Comparison of ENCODE assay signal across 13 cellular contexts in the genomic region with DNA sequence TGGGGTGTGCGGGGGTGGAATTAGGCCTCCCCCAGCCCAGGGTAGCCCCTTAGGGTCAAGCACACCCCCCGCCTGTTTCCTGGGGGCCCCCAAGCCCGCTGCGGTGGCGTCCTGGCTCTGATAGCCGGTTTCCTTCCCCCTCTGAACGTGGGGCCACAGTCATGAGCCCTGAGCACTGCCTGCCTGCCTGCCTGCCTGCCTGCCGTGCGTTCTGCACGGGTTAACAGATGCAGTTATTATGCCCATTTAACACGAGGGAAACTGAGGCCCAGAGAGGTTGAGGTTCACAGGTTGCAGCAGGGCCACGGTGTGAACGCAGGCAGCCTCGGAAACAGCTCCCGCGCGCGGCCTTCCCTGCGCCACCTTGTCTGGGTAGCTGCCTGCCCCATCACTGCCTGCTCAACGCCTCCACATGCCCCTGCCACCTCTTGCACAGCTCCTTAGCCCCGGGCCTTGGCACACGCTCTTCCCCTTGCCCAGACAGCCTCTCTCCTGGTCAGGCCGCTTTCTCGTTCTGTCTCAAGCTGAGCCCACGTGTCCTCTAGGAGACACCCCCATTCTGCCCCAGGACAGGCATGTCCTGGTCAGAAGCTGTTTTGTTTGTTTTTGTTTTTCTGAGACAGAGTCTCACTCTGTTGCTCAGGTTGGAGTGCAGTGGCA. TPM values are rescaled to one million over a fixed set of nuclear protein-coding genes. Genes with fewer than 3 reads are reported as not detected.
DNase-seq lines count a peak whose midpoint lies in the region; FAIRE-seq and TF ChIP-seq lines count a peak whose summit lies in the region.
"Had no signal": no experiment of that assay in that cellular context is flagged by ENCODE, and none has a peak within 500 bp of the region (broad histone marks: within the 10 kb centered on the region; RNA-seq: fewer than 3 reads in every experiment).

No MANE protein-coding gene starts in this region.

- peak overlapping the region; percentile 52 for H3K9ac ChIP-seq in keratinocyte (ENCODE audit: control insufficient read depth, extremely low read depth, insufficient read depth, low read length)
- H3K9ac ChIP-seq in colonic mucosa (ENCODE audit: low read depth in 2 of 2, low read length in 2 of 2) = peak overlapping the region in 1 of 2 donors; percentile 35

- peak overlapping the region; percentile 76 for H2AFZ ChIP-seq in keratinocyte (ENCODE audit: control insufficient read depth, low read length)

- no peaks in the 10 kb centered on the region for H3K9me3 Mint-ChIP-seq in activated naive CD4-positive, alpha-beta T cell treated with anti-CD3 and anti-CD28 coated beads, Interleukin-2, amount 10 ng/mL, durations not matched to agents 7 days and 5 days
- H3K9me3 Mint-ChIP-seq in activated naive CD8-positive, alpha-beta T cell (ENCODE audit: low read depth) = no peaks in the 10 kb centered on the region
- H3K9me3 Mint-ChIP-seq in type B pancreatic cell = no peaks in the 10 kb centered on the region

- peaks cover 31% of the 10 kb centered on the region for H3K4me1 Mint-ChIP-seq in activated naive CD4-positive, alpha-beta T cell treated with anti-CD3 and anti-CD28 coated beads, Interleukin-2, amount 10 ng/mL, durations not matched to agents 7 days and 5 days
- H3K4me1 Mint-ChIP-seq in activated naive CD8-positive, alpha-beta T cell (ENCODE audit: low read depth) = peaks cover 17% of the 10 kb centered on the region
- peaks cover 13% of the 10 kb centered on the region for H3K4me1 Mint-ChIP-seq in type B pancreatic cell (ENCODE audit: unreplicated experiment)

- H3K4me3 ChIP-seq in keratinocyte (ENCODE audit: control insufficient read depth in 2 of 3, extremely low read depth in 1 of 3, insufficient read depth in 2 of 3, low read depth in 1 of 3, low read length in 3 of 3) = no peak overlapping the region
- no peak overlapping the region for H3K4me3 ChIP-seq in colonic mucosa
- H3K4me3 ChIP-seq: lung had no signal

- CTCF ChIA-PET in activated naive CD4-positive, alpha-beta T cell treated with anti-CD3 and anti-CD28 coated beads, Interleukin-2, amount 10 ng/mL, durations not matched to agents 7 days and 5 days (lab: Charles Lee) = no interaction called here

- H3K27ac Mint-ChIP-seq in activated naive CD4-positive, alpha-beta T cell treated with anti-CD3 and anti-CD28 coated beads, Interleukin-2, amount 10 ng/mL, durations not matched to agents 7 days and 5 days = peak overlapping the region; percentile 43
- H3K27ac Mint-ChIP-seq in activated naive CD8-positive, alpha-beta T cell = peak overlapping the region; percentile 16
- H3K27ac Mint-ChIP-seq in type B pancreatic cell = peak overlapping the region; percentile 24

- FAIRE-seq in keratinocyte (lab: Jason Lieb, UNC) = no peak
- FAIRE-seq: GM19239 had no signal

- H3K36me3 ChIP-seq in keratinocyte (ENCODE audit: control insufficient read depth in 2 of 2, extremely low read depth in 1 of 2, insufficient read depth in 2 of 2, low read length in 2 of 2) (no peaks in the 10 kb centered on the region), colonic mucosa (no peaks in the 10 kb centered on the region)

- no peak overlapping the region for H3K27ac ChIP-seq in keratinocyte (ENCODE audit: control insufficient read depth, insufficient read depth, low read length)
- H3K27ac ChIP-seq in colonic mucosa = no peak overlapping the region
- H3K27ac ChIP-seq: cardiac muscle cell had no signal

- DNase-seq in activated naive CD4-positive, alpha-beta T cell treated with anti-CD3 and anti-CD28 coated beads, Interleukin-2, amount 10 ng/mL, durations not matched to agents 7 days and 5 days = no peak
- no peak for DNase-seq in activated naive CD4-positive, alpha-beta T cell (lab: John Stamatoyannopoulos, UW)
- DNase-seq in keratinocyte (ENCODE audit: low read depth, low spot score) (no peak), type B pancreatic cell (ENCODE audit: extremely low spot score, unreplicated experiment) (no peak), 8988T (no peak), ureter (ENCODE audit: low spot score) (no peak), colonic mucosa (no peak)
- DNase-seq: activated CD4-positive, alpha-beta T cell treated with anti-CD3 and anti-CD28 coated beads, Interleukin-2, amount 50 U/mL, for 1 hour; NCI-H2029 had no signal

- H3K9me3 ChIP-seq in keratinocyte (ENCODE audit: control insufficient read depth, low read depth, low read length) (no peaks in the 10 kb centered on the region), colonic mucosa (no peaks in the 10 kb centered on the region)

- TF ChIP-seq CTCF in keratinocyte (optimal IDR thresholded peaks at IDR 0.05 in 1 of 3, IDR thresholded peaks at IDR 0.05 in 1 of 3, conservative IDR thresholded peaks at IDR 0.05 in 1 of 3; ENCODE audit: extremely low read depth in 1 of 3, insufficient read depth in 2 of 3, low read length in 3 of 3) (peak in 1 of 3 experiments; percentile 15), type B pancreatic cell (conservative IDR thresholded peaks at IDR 0.05) (no peak), colonic mucosa (IDR thresholded peaks at IDR 0.05) (no peak)

- H3K4me2 ChIP-seq in keratinocyte (ENCODE audit: control insufficient read depth, extremely low read depth, insufficient read depth, low read depth, low read length) = peak overlapping the region; percentile 56

- H3K79me2 ChIP-seq in keratinocyte (ENCODE audit: control insufficient read depth, insufficient read depth, low read length) = no peaks in the 10 kb centered on the region

- dilution Hi-C loops in keratinocyte (cut with MboI; ENCODE audit: extremely low pct_ligation_motif_present, low sequenced_read_pairs) = no loop called here

- no peaks in the 10 kb centered on the region for H3K36me3 Mint-ChIP-seq in activated naive CD4-positive, alpha-beta T cell treated with anti-CD3 and anti-CD28 coated beads, Interleukin-2, amount 10 ng/mL, durations not matched to agents 7 days and 5 days
- H3K36me3 Mint-ChIP-seq in activated naive CD8-positive, alpha-beta T cell = no peaks in the 10 kb centered on the region
- no peaks in the 10 kb centered on the region for H3K36me3 Mint-ChIP-seq in type B pancreatic cell

- H4K20me1 ChIP-seq in keratinocyte (ENCODE audit: control insufficient read depth, extremely low read depth, insufficient read depth, low read length) = no peaks in the 10 kb centered on the region

- H3K9me1 ChIP-seq in keratinocyte (ENCODE audit: control insufficient read depth, extremely low read depth, insufficient read depth, low read length) = no peaks in the 10 kb centered on the region

- H3K4me1 ChIP-seq in keratinocyte (ENCODE audit: control insufficient read depth, extremely low read depth, insufficient read depth, low read length) = peaks cover 29% of the 10 kb centered on the region
- peaks cover 5% of the 10 kb centered on the region for H3K4me1 ChIP-seq in colonic mucosa

- peak overlapping the region; percentile 55 for H3K4me3 Mint-ChIP-seq in activated naive CD4-positive, alpha-beta T cell treated with anti-CD3 and anti-CD28 coated beads, Interleukin-2, amount 10 ng/mL, durations not matched to agents 7 days and 5 days
- peak overlapping the region; percentile 76 for H3K4me3 Mint-ChIP-seq in activated naive CD8-positive, alpha-beta T cell
- peak overlapping the region; percentile 81 for H3K4me3 Mint-ChIP-seq in type B pancreatic cell

- intact Hi-C loops in colonic mucosa (cut with DNase I) = no loop called here

- peaks cover 5% of the 10 kb centered on the region for H3K27me3 ChIP-seq in keratinocyte (ENCODE audit: control insufficient read depth, extremely low read depth, insufficient read depth, low read length)
- H3K27me3 ChIP-seq in colonic mucosa = peaks cover 10% of the 10 kb centered on the region
- H3K27me3 ChIP-seq: cardiac muscle cell had no signal

- H3K27me3 Mint-ChIP-seq in activated naive CD4-positive, alpha-beta T cell treated with anti-CD3 and anti-CD28 coated beads, Interleukin-2, amount 10 ng/mL, durations not matched to agents 7 days and 5 days = peaks cover 22% of the 10 kb centered on the region
- H3K27me3 Mint-ChIP-seq in activated naive CD8-positive, alpha-beta T cell = no peaks in the 10 kb centered on the region
- no peaks in the 10 kb centered on the region for H3K27me3 Mint-ChIP-seq in type B pancreatic cell

RNA-seq across cellular contexts. Expression of gene GAMT, which starts 1.2 kb away (rescaled TPM):
- polyA plus RNA-seq in keratinocyte = 5.7 to 15.6 TPM (median 7.6 TPM) in 3 replicates
- polyA plus RNA-seq in keratinocyte (2011; ENCODE audit: low read depth) = 2.3 TPM
- polyA plus RNA-seq in keratinocyte (2011; cell fraction: cytosol; rRNA removed) = 5.4 and 11.0 TPM in 2 replicates
- polyA plus RNA-seq in keratinocyte (2011; cell fraction: nucleus; rRNA removed) = 2.8 and 4.4 TPM in 2 replicates
- 7.6 and 8.1 TPM in 2 replicates for polyA plus RNA-seq in keratinocyte (2012; ENCODE audit: low replicate concordance)
- 3.4 to 8.3 TPM (median 7.1 TPM) in 3 replicates for polyA minus RNA-seq in keratinocyte
- polyA minus RNA-seq in keratinocyte (2011; cell fraction: cytosol; rRNA and poly(A)+ RNA removed) = 12.1 TPM
- 1.3 and 1.5 TPM in 2 replicates for polyA minus RNA-seq in keratinocyte (2011; cell fraction: nucleus; rRNA and poly(A)+ RNA removed)
- 33.7 and 37.9 TPM in 2 replicates for total RNA-seq in type B pancreatic cell (ENCODE audit: low replicate concordance)
- total RNA-seq in ureter = 9.3 TPM
- total RNA-seq in colonic mucosa = 1 to 10 TPM; 3.3 to 3.7 TPM

RNA-seq across cellular contexts. Expression of gene DAZAP1, which starts 4.8 kb away (rescaled TPM):
- polyA plus RNA-seq in keratinocyte = 56.4 to 99.2 TPM (median 71.6 TPM) in 3 replicates
- 75.7 TPM for polyA plus RNA-seq in keratinocyte (2011; ENCODE audit: low read depth)
- polyA plus RNA-seq in keratinocyte (2011; cell fraction: cytosol; rRNA removed) = 33.6 and 50.2 TPM in 2 replicates
- polyA plus RNA-seq in keratinocyte (2011; cell fraction: nucleus; rRNA removed) = 72.0 and 80.3 TPM in 2 replicates
- polyA plus RNA-seq in keratinocyte (2012; ENCODE audit: low replicate concordance) = 35.2 and 91.1 TPM in 2 replicates
- 24.9 to 70.2 TPM (median 27.3 TPM) in 3 replicates for polyA minus RNA-seq in keratinocyte
- 40.5 TPM for polyA minus RNA-seq in keratinocyte (2011; cell fraction: cytosol; rRNA and poly(A)+ RNA removed)
- polyA minus RNA-seq in keratinocyte (2011; cell fraction: nucleus; rRNA and poly(A)+ RNA removed) = 20.7 and 38.5 TPM in 2 replicates
- 124 and 141 TPM in 2 replicates for total RNA-seq in type B pancreatic cell (ENCODE audit: low replicate concordance)
- 137 TPM for total RNA-seq in ureter
- total RNA-seq in colonic mucosa = 100 to 1,000 TPM in 1 of 2 donors, 10 to 100 TPM in 1; 92.9 to 210 TPM

RNA-seq across cellular contexts. Expression of gene NDUFS7, which starts 18.8 kb away (rescaled TPM):
- 23.2 to 52.1 TPM (median 41.3 TPM) in 3 replicates for polyA plus RNA-seq in keratinocyte
- 11.3 TPM for polyA plus RNA-seq in keratinocyte (2011; ENCODE audit: low read depth)
- 24.0 and 90.4 TPM in 2 replicates for polyA plus RNA-seq in keratinocyte (2011; cell fraction: cytosol; rRNA removed)
- 28.1 and 45.9 TPM in 2 replicates for polyA plus RNA-seq in keratinocyte (2011; cell fraction: nucleus; rRNA removed)
- 53.3 and 67.2 TPM in 2 replicates for polyA plus RNA-seq in keratinocyte (2012; ENCODE audit: low replicate concordance)
- polyA minus RNA-seq in keratinocyte = 23.6 to 24.5 TPM (median 24.1 TPM) in 3 replicates
- 179 TPM for polyA minus RNA-seq in keratinocyte (2011; cell fraction: cytosol; rRNA and poly(A)+ RNA removed)
- polyA minus RNA-seq in keratinocyte (2011; cell fraction: nucleus; rRNA and poly(A)+ RNA removed) = 21.3 and 24.1 TPM in 2 replicates
- total RNA-seq in type B pancreatic cell (ENCODE audit: low replicate concordance) = 83.3 and 98.3 TPM in 2 replicates
- total RNA-seq in ureter = 93.5 TPM
- total RNA-seq in colonic mucosa = 100 to 1,000 TPM; 192 to 244 TPM

RNA-seq across cellular contexts. Expression of gene RPS15, which starts 35.7 kb away (rescaled TPM):
- 795 to 1,391 TPM (median 803 TPM) in 3 replicates for polyA plus RNA-seq in keratinocyte
- polyA plus RNA-seq in keratinocyte (2011; ENCODE audit: low read depth) = 362 TPM
- polyA plus RNA-seq in keratinocyte (2011; cell fraction: cytosol; rRNA removed) = 749 and 1,693 TPM in 2 replicates
- 422 and 446 TPM in 2 replicates for polyA plus RNA-seq in keratinocyte (2011; cell fraction: nucleus; rRNA removed)
- polyA plus RNA-seq in keratinocyte (2012; ENCODE audit: low replicate concordance) = 1,800 and 1,869 TPM in 2 replicates
- 373 to 635 TPM (median 449 TPM) in 3 replicates for polyA minus RNA-seq in keratinocyte
- polyA minus RNA-seq in keratinocyte (2011; cell fraction: cytosol; rRNA and poly(A)+ RNA removed) = 1,642 TPM
- polyA minus RNA-seq in keratinocyte (2011; cell fraction: nucleus; rRNA and poly(A)+ RNA removed) = 171 and 204 TPM in 2 replicates
- total RNA-seq in type B pancreatic cell (ENCODE audit: low replicate concordance) (1,251 and 1,344 TPM in 2 replicates), ureter (1,085 TPM), colonic mucosa (1,000 to 10,000 TPM; 1,055 to 1,445 TPM)

RNA-seq across cellular contexts. Expression of gene APC2, which starts 47.4 kb away (rescaled TPM):
- 0.01 to 0.05 TPM (median 0.01 TPM) in 3 replicates for polyA plus RNA-seq in keratinocyte
- not detected for polyA plus RNA-seq in keratinocyte (2011; ENCODE audit: low read depth)
- polyA plus RNA-seq in keratinocyte (2011; cell fraction: cytosol; rRNA removed) = 0.01 and 0.03 TPM in 2 replicates
- 0.08 and 0.11 TPM in 2 replicates for polyA plus RNA-seq in keratinocyte (2011; cell fraction: nucleus; rRNA removed)
- 0.16 and 0.20 TPM in 2 replicates for polyA plus RNA-seq in keratinocyte (2012; ENCODE audit: low replicate concordance)
- polyA minus RNA-seq in keratinocyte = 0.03 to 0.13 TPM in 2 of 3 replicates, not detected in the other
- not detected for polyA minus RNA-seq in keratinocyte (2011; cell fraction: cytosol; rRNA and poly(A)+ RNA removed)
- 0.21 and 0.54 TPM in 2 replicates for polyA minus RNA-seq in keratinocyte (2011; cell fraction: nucleus; rRNA and poly(A)+ RNA removed)
- total RNA-seq in type B pancreatic cell (ENCODE audit: low replicate concordance) (1.2 and 9.2 TPM in 2 replicates), ureter (0.26 TPM), colonic mucosa (under 1 TPM; 0.05 to 0.42 TPM)
